1 cellular context compared by ENCODE assay signal in genomic region chr11:65181569-65182257, GRCh38.
TF ChIP-seq lines count a peak whose summit lies in the region.

Gene CAPN1, plus strand, starts transcription at chr11:65181928. Its CDS starts 774 bp downstream, at chr11:65182702.

TF ChIP-seq in K562, 482 proteins besides CTCF, POLR2A, EP300 and RAD21 (continued from another document and continues in another):
- TF ChIP-seq, protein P1, sequence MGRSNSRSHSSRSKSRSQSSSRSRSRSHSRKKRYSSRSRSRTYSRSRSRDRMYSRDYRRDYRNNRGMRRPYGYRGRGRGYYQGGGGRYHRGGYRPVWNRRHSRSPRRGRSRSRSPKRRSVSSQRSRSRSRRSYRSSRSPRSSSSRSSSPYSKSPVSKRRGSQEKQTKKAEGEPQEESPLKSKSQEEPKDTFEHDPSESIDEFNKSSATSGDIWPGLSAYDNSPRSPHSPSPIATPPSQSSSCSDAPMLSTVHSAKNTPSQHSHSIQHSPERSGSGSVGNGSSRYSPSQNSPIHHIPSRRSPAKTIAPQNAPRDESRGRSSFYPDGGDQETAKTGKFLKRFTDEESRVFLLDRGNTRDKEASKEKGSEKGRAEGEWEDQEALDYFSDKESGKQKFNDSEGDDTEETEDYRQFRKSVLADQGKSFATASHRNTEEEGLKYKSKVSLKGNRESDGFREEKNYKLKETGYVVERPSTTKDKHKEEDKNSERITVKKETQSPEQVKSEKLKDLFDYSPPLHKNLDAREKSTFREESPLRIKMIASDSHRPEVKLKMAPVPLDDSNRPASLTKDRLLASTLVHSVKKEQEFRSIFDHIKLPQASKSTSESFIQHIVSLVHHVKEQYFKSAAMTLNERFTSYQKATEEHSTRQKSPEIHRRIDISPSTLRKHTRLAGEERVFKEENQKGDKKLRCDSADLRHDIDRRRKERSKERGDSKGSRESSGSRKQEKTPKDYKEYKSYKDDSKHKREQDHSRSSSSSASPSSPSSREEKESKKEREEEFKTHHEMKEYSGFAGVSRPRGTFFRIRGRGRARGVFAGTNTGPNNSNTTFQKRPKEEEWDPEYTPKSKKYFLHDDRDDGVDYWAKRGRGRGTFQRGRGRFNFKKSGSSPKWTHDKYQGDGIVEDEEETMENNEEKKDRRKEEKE (IDR thresholded peaks at IDR 0.05; ENCODE audit: borderline replicate concordance in 1 of 2, control insufficient read depth in 1 of 2, low read depth in 2 of 2, low read length in 1 of 2): 0 out of 4 replicates have a peak, but pooled peaks of 1 of the 2 experiments have one; percentile 36
- TF ChIP-seq EGR1 (conservative IDR thresholded peaks at IDR 0.05) (peak; percentile 44; the same call in 1 of the 2 replicates), NBN (IDR thresholded peaks at IDR 0.05; ENCODE audit: low read depth) (no peak), STAT5A (IDR thresholded peaks at IDR 0.05; ENCODE audit: borderline replicate concordance, low read length) (no peak), ZZZ3 (IDR thresholded peaks at IDR 0.05) (no peak), ZNF407 (IDR thresholded peaks at IDR 0.05; ENCODE audit: low read depth) (no peak), ATF1 (CRISPR knock-in tag; IDR thresholded peaks at IDR 0.05) (no peak), ATF1 (tag; IDR thresholded peaks at IDR 0.05) (no peak), SIN3A (IDR thresholded peaks at IDR 0.05; ENCODE audit: borderline replicate concordance in 2 of 2, control insufficient read depth in 1 of 2, low read depth in 2 of 2, low read length in 2 of 2) (peak in 1 of 2 experiments; percentile 80; a peak in 1 of 4 replicates), SMARCA4 (IDR thresholded peaks at IDR 0.05) (peak; percentile 45; the same call in 1 of the 2 replicates), POLR2AphosphoS5 (IDR thresholded peaks at IDR 0.05; ENCODE audit: control insufficient read depth, insufficient read depth, low read depth, low read length) (peak; percentile 69; the same call in 1 of the 2 replicates), NCOA1 (IDR thresholded peaks at IDR 0.05; ENCODE audit: low read depth) (no peak), PURB (CRISPR knock-in tag; IDR thresholded peaks at IDR 0.05; ENCODE audit: low read depth) (no peak), PHF20 (IDR thresholded peaks at IDR 0.05; ENCODE audit: partially characterized antibody) (peak; percentile 85), ZNF551 (CRISPR knock-in tag; IDR thresholded peaks at IDR 0.05) (no peak), ZNF41 (CRISPR knock-in tag; conservative IDR thresholded peaks at IDR 0.05) (no peak), RFX1 (IDR thresholded peaks at IDR 0.05) (no peak), KDM1A (IDR thresholded peaks at IDR 0.05) (no peak), ETV6 (IDR thresholded peaks at IDR 0.05; ENCODE audit: borderline replicate concordance in 1 of 2, low read depth in 2 of 2, low read length in 1 of 2) (no peak), ETV6 (CRISPR knock-in tag; IDR thresholded peaks at IDR 0.05; ENCODE audit: borderline replicate concordance) (no peak), SFPQ (IDR thresholded peaks at IDR 0.05; ENCODE audit: low read depth, low read length) (no peak), SLC30A9 (CRISPR knock-in tag; IDR thresholded peaks at IDR 0.05) (no peak), ZBTB26 (CRISPR knock-in tag; IDR thresholded peaks at IDR 0.05) (no peak), ZBTB11 (CRISPR knock-in tag; IDR thresholded peaks at IDR 0.05) (peak in 1 of 3 experiments; percentile 77; a peak in 2 of 6 replicates), TEAD2 (tag; IDR thresholded peaks at IDR 0.05) (no peak)
- TF ChIP-seq, protein P2, sequence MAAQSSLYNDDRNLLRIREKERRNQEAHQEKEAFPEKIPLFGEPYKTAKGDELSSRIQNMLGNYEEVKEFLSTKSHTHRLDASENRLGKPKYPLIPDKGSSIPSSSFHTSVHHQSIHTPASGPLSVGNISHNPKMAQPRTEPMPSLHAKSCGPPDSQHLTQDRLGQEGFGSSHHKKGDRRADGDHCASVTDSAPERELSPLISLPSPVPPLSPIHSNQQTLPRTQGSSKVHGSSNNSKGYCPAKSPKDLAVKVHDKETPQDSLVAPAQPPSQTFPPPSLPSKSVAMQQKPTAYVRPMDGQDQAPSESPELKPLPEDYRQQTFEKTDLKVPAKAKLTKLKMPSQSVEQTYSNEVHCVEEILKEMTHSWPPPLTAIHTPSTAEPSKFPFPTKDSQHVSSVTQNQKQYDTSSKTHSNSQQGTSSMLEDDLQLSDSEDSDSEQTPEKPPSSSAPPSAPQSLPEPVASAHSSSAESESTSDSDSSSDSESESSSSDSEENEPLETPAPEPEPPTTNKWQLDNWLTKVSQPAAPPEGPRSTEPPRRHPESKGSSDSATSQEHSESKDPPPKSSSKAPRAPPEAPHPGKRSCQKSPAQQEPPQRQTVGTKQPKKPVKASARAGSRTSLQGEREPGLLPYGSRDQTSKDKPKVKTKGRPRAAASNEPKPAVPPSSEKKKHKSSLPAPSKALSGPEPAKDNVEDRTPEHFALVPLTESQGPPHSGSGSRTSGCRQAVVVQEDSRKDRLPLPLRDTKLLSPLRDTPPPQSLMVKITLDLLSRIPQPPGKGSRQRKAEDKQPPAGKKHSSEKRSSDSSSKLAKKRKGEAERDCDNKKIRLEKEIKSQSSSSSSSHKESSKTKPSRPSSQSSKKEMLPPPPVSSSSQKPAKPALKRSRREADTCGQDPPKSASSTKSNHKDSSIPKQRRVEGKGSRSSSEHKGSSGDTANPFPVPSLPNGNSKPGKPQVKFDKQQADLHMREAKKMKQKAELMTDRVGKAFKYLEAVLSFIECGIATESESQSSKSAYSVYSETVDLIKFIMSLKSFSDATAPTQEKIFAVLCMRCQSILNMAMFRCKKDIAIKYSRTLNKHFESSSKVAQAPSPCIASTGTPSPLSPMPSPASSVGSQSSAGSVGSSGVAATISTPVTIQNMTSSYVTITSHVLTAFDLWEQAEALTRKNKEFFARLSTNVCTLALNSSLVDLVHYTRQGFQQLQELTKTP (IDR thresholded peaks at IDR 0.05; ENCODE audit: low read depth in 1 of 2, partially characterized antibody in 2 of 2): no peak
- TF ChIP-seq, protein P3, sequence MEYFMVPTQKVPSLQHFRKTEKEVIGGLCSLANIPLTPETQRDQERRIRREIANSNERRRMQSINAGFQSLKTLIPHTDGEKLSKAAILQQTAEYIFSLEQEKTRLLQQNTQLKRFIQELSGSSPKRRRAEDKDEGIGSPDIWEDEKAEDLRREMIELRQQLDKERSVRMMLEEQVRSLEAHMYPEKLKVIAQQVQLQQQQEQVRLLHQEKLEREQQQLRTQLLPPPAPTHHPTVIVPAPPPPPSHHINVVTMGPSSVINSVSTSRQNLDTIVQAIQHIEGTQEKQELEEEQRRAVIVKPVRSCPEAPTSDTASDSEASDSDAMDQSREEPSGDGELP (CRISPR knock-in tag; IDR thresholded peaks at IDR 0.05; ENCODE audit: borderline replicate concordance): no peak; the same call in none of the 2 replicates
- TF ChIP-seq, protein P4, sequence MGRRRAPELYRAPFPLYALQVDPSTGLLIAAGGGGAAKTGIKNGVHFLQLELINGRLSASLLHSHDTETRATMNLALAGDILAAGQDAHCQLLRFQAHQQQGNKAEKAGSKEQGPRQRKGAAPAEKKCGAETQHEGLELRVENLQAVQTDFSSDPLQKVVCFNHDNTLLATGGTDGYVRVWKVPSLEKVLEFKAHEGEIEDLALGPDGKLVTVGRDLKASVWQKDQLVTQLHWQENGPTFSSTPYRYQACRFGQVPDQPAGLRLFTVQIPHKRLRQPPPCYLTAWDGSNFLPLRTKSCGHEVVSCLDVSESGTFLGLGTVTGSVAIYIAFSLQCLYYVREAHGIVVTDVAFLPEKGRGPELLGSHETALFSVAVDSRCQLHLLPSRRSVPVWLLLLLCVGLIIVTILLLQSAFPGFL (CRISPR knock-in tag; IDR thresholded peaks at IDR 0.05): no peak
